Comparison of ENCODE assay signal across 8 cellular contexts in genomic region chr6:151494235-151494950, GRCh38. TPM values are rescaled to one million over a fixed set of nuclear protein-coding genes. Genes with fewer than 3 reads are reported as not detected.
DNase-seq lines count a peak whose midpoint lies in the region; ATAC-seq and TF ChIP-seq lines count a peak whose summit lies in the region.

No MANE protein-coding gene starts in this region.

- intact Hi-C loops in CD14-positive monocyte (cut with micrococcal nuclease) (loop anchor here in 1 of 2 donors (2.0 to 5.0 kb wide), 2 partner anchors 18 to 42 kb away; partner anchors contain the start of gene RMND1), uterus (cut with DNase I; ENCODE audit: low total_unique reads) (no loop called here)
- intact Hi-C loops in naive thymus-derived CD4-positive, alpha-beta T cell (cut with micrococcal nuclease) = no loop called here

- peak in 1 of 2 donors; percentile 25 for TF ChIP-seq POLR2A in uterus (IDR thresholded peaks at IDR 0.05)

- CTCF ChIA-PET in activated CD4-positive, alpha-beta memory T cell treated with anti-CD3 and anti-CD28 coated beads, Interleukin-2, amount 10 ng/mL, durations not matched to agents 7 days and 5 days (lab: Charles Lee) = no interaction called here
- CTCF ChIA-PET in naive thymus-derived CD4-positive, alpha-beta T cell (lab: Charles Lee) = no interaction called here

- DNase-seq in CD14-positive monocyte (ENCODE audit: low spot score) (peak; percentile 47), fibroblast of mammary gland (ENCODE audit: low read depth) (peak; percentile 31), uterus (peak; percentile 44 to 48), GM19238 (ENCODE audit: insufficient read length, low spot score) (no peak)
- peak; percentile 35 for DNase-seq in activated CD4-positive, alpha-beta memory T cell treated with anti-CD3 and anti-CD28 coated beads, Interleukin-2, amount 10 ng/mL, durations not matched to agents 7 days and 5 days
- DNase-seq in naive thymus-derived CD4-positive, alpha-beta T cell = peak in 1 of 9 donors; percentile 12

- peaks cover 48% of the 10 kb centered on the region for H3K4me1 Mint-ChIP-seq in CD14-positive monocyte
- H3K4me1 Mint-ChIP-seq in activated CD4-positive, alpha-beta memory T cell treated with anti-CD3 and anti-CD28 coated beads, Interleukin-2, amount 10 ng/mL, durations not matched to agents 7 days and 5 days = peaks cover 17% of the 10 kb centered on the region
- H3K4me1 Mint-ChIP-seq in naive thymus-derived CD4-positive, alpha-beta T cell = peaks cover 13 to 19% (median 14%) of the 10 kb centered on the region in 7 donors

- peaks cover 0 to 6% (median 4%) of the 10 kb centered on the region in 3 donors for H3K27me3 Mint-ChIP-seq in CD14-positive monocyte (ENCODE audit: low read depth in 3 of 3)
- H3K27me3 Mint-ChIP-seq in activated CD4-positive, alpha-beta memory T cell treated with anti-CD3 and anti-CD28 coated beads, Interleukin-2, amount 10 ng/mL, durations not matched to agents 7 days and 5 days = peaks cover 49% of the 10 kb centered on the region
- peaks cover 41 to 69% (median 50%) of the 10 kb centered on the region in 5 donors for H3K27me3 Mint-ChIP-seq in naive thymus-derived CD4-positive, alpha-beta T cell

- H3K9me3 ChIP-seq in naive thymus-derived CD4-positive, alpha-beta T cell (ENCODE audit: control insufficient read depth in 2 of 3, low read length in 3 of 3) = no peaks in the 10 kb centered on the region
- H3K9me3 ChIP-seq in uterus = no peaks in the 10 kb centered on the region

- H3K27ac ChIP-seq in naive thymus-derived CD4-positive, alpha-beta T cell (ENCODE audit: low read depth, low read length) = no peak overlapping the region
- peak overlapping the region; percentile 69 to 81 for H3K27ac ChIP-seq in uterus

- peaks cover 4 to 20% of the 10 kb centered on the region in 2 donors for H3K27me3 ChIP-seq in naive thymus-derived CD4-positive, alpha-beta T cell (ENCODE audit: control insufficient read depth in 2 of 2, insufficient read depth in 2 of 2, low read length in 2 of 2)
- no peaks in the 10 kb centered on the region for H3K27me3 ChIP-seq in uterus

- peak overlapping the region; percentile 57 for H3K4me3 ChIP-seq in fibroblast of mammary gland (ENCODE audit: control insufficient read depth, low read depth, low read length)
- no peak overlapping the region for H3K4me3 ChIP-seq in naive thymus-derived CD4-positive, alpha-beta T cell (ENCODE audit: low read length)
- peak overlapping the region; percentile 69 to 72 for H3K4me3 ChIP-seq in uterus

- ATAC-seq in HG03354 (IDR thresholded peaks at IDR 0.05; ENCODE audit: poor library complexity, severe bottlenecking, unreplicated experiment) = peak; percentile 33
- ATAC-seq in naive thymus-derived CD4-positive, alpha-beta T cell = peak; percentile 51
- no peak for ATAC-seq in GM18498 (IDR thresholded peaks at IDR 0.05; ENCODE audit: unreplicated experiment)

- no peaks in the 10 kb centered on the region for H3K4me1 ChIP-seq in naive thymus-derived CD4-positive, alpha-beta T cell (ENCODE audit: control insufficient read depth in 2 of 2, insufficient read depth in 2 of 2, low read length in 2 of 2)
- no peaks in the 10 kb centered on the region for H3K4me1 ChIP-seq in uterus

- peak overlapping the region; percentile 89 to 96 (median 93) for H3K27ac Mint-ChIP-seq in CD14-positive monocyte
- no peak overlapping the region for H3K27ac Mint-ChIP-seq in activated CD4-positive, alpha-beta memory T cell treated with anti-CD3 and anti-CD28 coated beads, Interleukin-2, amount 10 ng/mL, durations not matched to agents 7 days and 5 days
- peak overlapping the region in 1 of 9 donors; percentile 38 for H3K27ac Mint-ChIP-seq in naive thymus-derived CD4-positive, alpha-beta T cell

- POLR2A ChIA-PET in activated CD4-positive, alpha-beta memory T cell treated with anti-CD3 and anti-CD28 coated beads, Interleukin-2, amount 10 ng/mL, durations not matched to agents 7 days and 5 days (lab: Charles Lee) = interaction anchor here (1.8 kb wide), 1 partner anchor 12 kb away, joined by 5 read pairs; no protein-coding TSS in a partner anchor
- POLR2A ChIA-PET in naive thymus-derived CD4-positive, alpha-beta T cell (lab: Charles Lee) = no interaction called here

- no peaks in the 10 kb centered on the region for H3K36me3 ChIP-seq in naive thymus-derived CD4-positive, alpha-beta T cell (ENCODE audit: control insufficient read depth in 2 of 3, insufficient read depth in 3 of 3, low read length in 3 of 3)
- H3K36me3 ChIP-seq in uterus = no peaks in the 10 kb centered on the region

- no peaks in the 10 kb centered on the region for H3K36me3 Mint-ChIP-seq in CD14-positive monocyte
- H3K36me3 Mint-ChIP-seq in activated CD4-positive, alpha-beta memory T cell treated with anti-CD3 and anti-CD28 coated beads, Interleukin-2, amount 10 ng/mL, durations not matched to agents 7 days and 5 days (ENCODE audit: low read depth) = no peaks in the 10 kb centered on the region
- H3K36me3 Mint-ChIP-seq in naive thymus-derived CD4-positive, alpha-beta T cell = peaks cover 0 to 5% (median 0%) of the 10 kb centered on the region in 5 donors

- TF ChIP-seq CTCF in CD14-positive monocyte (IDR thresholded peaks at IDR 0.05) (no peak), fibroblast of mammary gland (conservative IDR thresholded peaks at IDR 0.05; ENCODE audit: control insufficient read depth, insufficient read depth, low read depth, low read length) (no peak), uterus (IDR thresholded peaks at IDR 0.05) (no peak)

- peak overlapping the region; percentile 92 to 97 for H3K4me3 Mint-ChIP-seq in CD14-positive monocyte
- H3K4me3 Mint-ChIP-seq in activated CD4-positive, alpha-beta memory T cell treated with anti-CD3 and anti-CD28 coated beads, Interleukin-2, amount 10 ng/mL, durations not matched to agents 7 days and 5 days = peak overlapping the region; percentile 68
- H3K4me3 Mint-ChIP-seq in naive thymus-derived CD4-positive, alpha-beta T cell = peak overlapping the region; percentile 42 to 78 (median 68)

- no peaks in the 10 kb centered on the region for H3K9me3 Mint-ChIP-seq in CD14-positive monocyte
- H3K9me3 Mint-ChIP-seq in activated CD4-positive, alpha-beta memory T cell treated with anti-CD3 and anti-CD28 coated beads, Interleukin-2, amount 10 ng/mL, durations not matched to agents 7 days and 5 days = no peaks in the 10 kb centered on the region
- H3K9me3 Mint-ChIP-seq in naive thymus-derived CD4-positive, alpha-beta T cell = no peaks in the 10 kb centered on the region

RNA-seq across cellular contexts. Expression of gene CCDC170, which starts 0.6 kb away (rescaled TPM):
- 1 to 10 TPM; 6.3 to 7.0 TPM for polyA plus RNA-seq in CD14-positive monocyte
- total RNA-seq in activated CD4-positive, alpha-beta memory T cell treated with anti-CD3 and anti-CD28 coated beads, Interleukin-2, amount 10 ng/mL, durations not matched to agents 7 days and 5 days = not detected
- total RNA-seq in naive thymus-derived CD4-positive, alpha-beta T cell = under 1 TPM in 2 of 5 experiments, not detected in 3; 0.56 TPM
- polyA plus RNA-seq in naive thymus-derived CD4-positive, alpha-beta T cell = not detected
- 10 to 100 TPM in 1 of 4 donors, 1 to 10 TPM in 2, under 1 TPM in 1; 0.29 to 14.2 (median 4.1) TPM for total RNA-seq in uterus

RNA-seq across cellular contexts. Expression of gene RMND1, which starts 42.5 kb away (rescaled TPM):
- 1 to 10 TPM; 5.7 to 6.6 TPM for polyA plus RNA-seq in CD14-positive monocyte
- total RNA-seq in activated CD4-positive, alpha-beta memory T cell treated with anti-CD3 and anti-CD28 coated beads, Interleukin-2, amount 10 ng/mL, durations not matched to agents 7 days and 5 days = 10 to 100 TPM; 18.7 to 22.6 TPM
- total RNA-seq in naive thymus-derived CD4-positive, alpha-beta T cell = 10 to 100 TPM in 4 of 5 experiments, 1 to 10 TPM in 1; 8.8 to 21.5 (median 18.7) TPM
- 10 to 100 TPM in 1 of 2 donors, 1 to 10 TPM in 1; 7.6 to 15.3 TPM for polyA plus RNA-seq in naive thymus-derived CD4-positive, alpha-beta T cell
- total RNA-seq in uterus = 10 to 100 TPM in 3 of 4 donors, 1 to 10 TPM in 1; 4.1 to 48.8 (median 21.1) TPM
